Comparison of ENCODE assay signal across 25 cellular contexts in genomic region chr2:15760232-15760890, GRCh38.
"Had no signal": no experiment of that assay in that cellular context is flagged by ENCODE, and none has a peak within 500 bp of the region (broad histone marks: within the 10 kb centered on the region; RNA-seq: fewer than 3 reads in every experiment).

No MANE protein-coding gene starts in this region.

- DNase-seq: activated CD4-positive, alpha-beta memory T cell treated with anti-CD3 and anti-CD28 coated beads, Interleukin-2, amount 10 ng/mL, durations not matched to agents 7 days and 5 days; activated CD4-positive, alpha-beta T cell treated with anti-CD3 and anti-CD28 coated beads for 1 hour; activated CD4-positive, alpha-beta T cell treated with anti-CD3 and anti-CD28 coated beads, Interleukin-2, amount 10 ng/mL, durations not matched to agents 7 days and 5 days; activated effector memory CD4-positive, alpha-beta T cell treated with anti-CD3 and anti-CD28 coated beads, Interleukin-2, amount 50 U/mL, for 16 hours; activated naive CD4-positive, alpha-beta T cell treated with anti-CD3 and anti-CD28 coated beads for 36 hours; activated naive CD8-positive, alpha-beta T cell treated with anti-CD3 and anti-CD28 coated beads, Interleukin-2, amount 10 ng/mL, durations not matched to agents 7 days and 5 days; brain microvascular endothelial cell; cortex of kidney; gastrocnemius medialis; glutamatergic neuron; left cardiac atrium; midbrain; naive thymus-derived CD4-positive, alpha-beta T cell; nucleus accumbens; pancreas; psoas muscle; right cardiac atrium; stimulated activated CD4-positive, alpha-beta T cell treated with anti-CD3 and anti-CD28 coated beads, Interleukin-2, amount 100 ng/mL, for 48 hours; stimulated activated naive CD4-positive, alpha-beta T cell treated with Interleukin-2 at 50 U/mL for 16 hours; T-helper 1 cell had no signal

- H3K27ac ChIP-seq: ascending aorta, brain microvascular endothelial cell, epithelial cell of prostate, gastrocnemius medialis, hepatocyte, pancreas, psoas muscle had no signal

- H3K36me3 ChIP-seq: ascending aorta, brain microvascular endothelial cell, gastrocnemius medialis, pancreas, tibial nerve had no signal

- ATAC-seq: gastrocnemius medialis; left cardiac atrium; naive thymus-derived CD4-positive, alpha-beta T cell; pancreas; psoas muscle; right cardiac atrium had no signal

- H3K9me3 Mint-ChIP-seq: activated CD4-positive, alpha-beta memory T cell treated with anti-CD3 and anti-CD28 coated beads, Interleukin-2, amount 10 ng/mL, durations not matched to agents 7 days and 5 days; activated CD4-positive, alpha-beta T cell treated with anti-CD3 and anti-CD28 coated beads, Interleukin-2, amount 10 ng/mL, durations not matched to agents 7 days and 5 days; activated naive CD4-positive, alpha-beta T cell treated with anti-CD3 and anti-CD28 coated beads for 36 hours; activated naive CD8-positive, alpha-beta T cell treated with anti-CD3 and anti-CD28 coated beads, Interleukin-2, amount 10 ng/mL, durations not matched to agents 7 days and 5 days; T-helper 2 cell treated with Interferon-gamma antibody and Interleukin-4, amounts not matched to agents 5 μg/mL and 100 μg/mL, for 36 hours had no signal

- H3K4me3 ChIP-seq: ascending aorta, gastrocnemius medialis, hepatocyte, pancreas, psoas muscle, tibial nerve had no signal

- H3K27ac Mint-ChIP-seq: activated CD4-positive, alpha-beta memory T cell treated with anti-CD3 and anti-CD28 coated beads, Interleukin-2, amount 10 ng/mL, durations not matched to agents 7 days and 5 days; activated CD4-positive, alpha-beta T cell treated with anti-CD3 and anti-CD28 coated beads, Interleukin-2, amount 10 ng/mL, durations not matched to agents 7 days and 5 days; activated naive CD4-positive, alpha-beta T cell treated with anti-CD3 and anti-CD28 coated beads for 36 hours; activated naive CD8-positive, alpha-beta T cell treated with anti-CD3 and anti-CD28 coated beads, Interleukin-2, amount 10 ng/mL, durations not matched to agents 7 days and 5 days; naive thymus-derived CD4-positive, alpha-beta T cell; T-helper 2 cell treated with Interferon-gamma antibody and Interleukin-4, amounts not matched to agents 5 μg/mL and 100 μg/mL, for 36 hours had no signal

- H3K27me3 Mint-ChIP-seq: activated CD4-positive, alpha-beta memory T cell treated with anti-CD3 and anti-CD28 coated beads, Interleukin-2, amount 10 ng/mL, durations not matched to agents 7 days and 5 days; activated CD4-positive, alpha-beta T cell treated with anti-CD3 and anti-CD28 coated beads, Interleukin-2, amount 10 ng/mL, durations not matched to agents 7 days and 5 days had no signal

- H3K36me3 Mint-ChIP-seq: activated naive CD8-positive, alpha-beta T cell treated with anti-CD3 and anti-CD28 coated beads, Interleukin-2, amount 10 ng/mL, durations not matched to agents 7 days and 5 days; naive thymus-derived CD4-positive, alpha-beta T cell had no signal

- H3K4me1 ChIP-seq: ascending aorta, gastrocnemius medialis, pancreas, psoas muscle had no signal

- H3K9me3 ChIP-seq: ascending aorta, gastrocnemius medialis, pancreas, psoas muscle had no signal

- H3K4me3 Mint-ChIP-seq: activated CD4-positive, alpha-beta memory T cell treated with anti-CD3 and anti-CD28 coated beads, Interleukin-2, amount 10 ng/mL, durations not matched to agents 7 days and 5 days; activated CD4-positive, alpha-beta T cell treated with anti-CD3 and anti-CD28 coated beads, Interleukin-2, amount 10 ng/mL, durations not matched to agents 7 days and 5 days; activated naive CD4-positive, alpha-beta T cell treated with anti-CD3 and anti-CD28 coated beads for 36 hours; activated naive CD8-positive, alpha-beta T cell treated with anti-CD3 and anti-CD28 coated beads, Interleukin-2, amount 10 ng/mL, durations not matched to agents 7 days and 5 days; naive thymus-derived CD4-positive, alpha-beta T cell; T-helper 2 cell treated with Interferon-gamma antibody and Interleukin-4, amounts not matched to agents 5 μg/mL and 100 μg/mL, for 36 hours had no signal

- H3K27me3 ChIP-seq: ascending aorta, brain microvascular endothelial cell, gastrocnemius medialis, hepatocyte, pancreas, tibial nerve had no signal

- H3K4me1 Mint-ChIP-seq: activated CD4-positive, alpha-beta memory T cell treated with anti-CD3 and anti-CD28 coated beads, Interleukin-2, amount 10 ng/mL, durations not matched to agents 7 days and 5 days; activated CD4-positive, alpha-beta T cell treated with anti-CD3 and anti-CD28 coated beads, Interleukin-2, amount 10 ng/mL, durations not matched to agents 7 days and 5 days; activated naive CD8-positive, alpha-beta T cell treated with anti-CD3 and anti-CD28 coated beads, Interleukin-2, amount 10 ng/mL, durations not matched to agents 7 days and 5 days; naive thymus-derived CD4-positive, alpha-beta T cell had no signal
